25 cellular contexts compared by ENCODE assay signal in the genomic region with DNA sequence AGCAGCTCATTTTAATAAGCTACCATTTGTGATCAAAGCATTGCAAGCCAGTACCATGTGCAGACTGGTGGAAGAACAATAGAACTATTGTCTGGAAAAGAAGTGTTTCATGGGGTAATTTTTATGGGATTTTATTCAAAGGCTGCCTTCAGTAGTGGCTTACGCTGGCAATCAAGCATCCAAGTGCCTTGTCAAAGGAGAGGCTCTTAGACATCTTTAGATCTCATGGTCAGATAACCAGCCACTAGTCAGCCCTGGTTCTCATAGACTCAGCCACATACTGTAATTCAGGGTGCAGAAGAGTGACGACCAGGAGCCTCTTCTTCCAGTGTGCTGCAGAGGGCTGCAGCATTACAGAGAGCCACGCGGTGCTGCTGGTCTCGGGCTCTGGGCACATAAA.
A peak's percentile ranks its signal among the peaks of the same experiment; 100 is the strongest.
DNase-seq lines count a peak whose midpoint lies in the region; ATAC-seq and TF ChIP-seq lines count a peak whose summit lies in the region.
"Had no signal": no experiment of that assay in that cellular context is flagged by ENCODE, and none has a peak within 500 bp of the region (broad histone marks: within the 10 kb centered on the region; RNA-seq: fewer than 3 reads in every experiment).

No MANE protein-coding gene starts in this region.

- no peak overlapping the region for H3K27ac ChIP-seq in HCT116 (ENCODE audit: low read depth, low read length)
- H3K27ac ChIP-seq: SJSA1, skin epidermis, uterus, WERI-Rb-1 had no signal

- no peaks in the 10 kb centered on the region for H3K36me3 ChIP-seq in HCT116 (ENCODE audit: control insufficient read depth in 1 of 2, insufficient read depth in 2 of 2, low read length in 2 of 2)
- H3K36me3 ChIP-seq: SJSA1, uterus, WERI-Rb-1 had no signal

- H4K20me1 ChIP-seq in HCT116 (ENCODE audit: insufficient read depth): no peaks in the 10 kb centered on the region

- H2AFZ ChIP-seq in HCT116 (ENCODE audit: low read depth, low read length, poor library complexity, severe bottlenecking): no peak overlapping the region

- intact Hi-C loops in HCT116 (cut with micrococcal nuclease): loop anchor here (10.0 kb wide), 1 partner anchor 221 kb away; no protein-coding TSS in a partner anchor

- no peak overlapping the region for H3K4me2 ChIP-seq in HCT116 (ENCODE audit: low read length)

- POLR2A ChIA-PET in HCT116 (lab: Charles Lee): interaction anchor here (0.5 kb wide), 1 partner anchor 415 kb away, joined by 3 read pairs; no protein-coding TSS in a partner anchor

- TF ChIP-seq POLR2A in HCT116 (IDR thresholded peaks at IDR 0.05; ENCODE audit: borderline replicate concordance, extremely low read depth, insufficient read depth, insufficient read length): no peak

- no peaks in the 10 kb centered on the region for H3K79me2 ChIP-seq in HCT116 (ENCODE audit: insufficient read depth, low read length)

- CTCF ChIA-PET in HCT116 (lab: Charles Lee): no interaction called here

- TF ChIP-seq CTCF in HCT116 (IDR thresholded peaks at IDR 0.05 in 2 of 3, conservative IDR thresholded peaks at IDR 0.05 in 1 of 3; ENCODE audit: borderline replicate concordance in 1 of 3, insufficient read depth in 1 of 3, low read depth in 2 of 3, low read length in 2 of 3): no peak

- H3K9ac ChIP-seq in HCT116 (ENCODE audit: low read length): no peak overlapping the region

- H3K27me3 ChIP-seq in HCT116 (ENCODE audit: insufficient read depth, low read length): no peaks in the 10 kb centered on the region
- H3K27me3 ChIP-seq: dorsolateral prefrontal cortex, SJSA1, uterus had no signal

- no peak overlapping the region for H3K4me3 ChIP-seq in HCT116 (replicated peaks in 1 of 2; ENCODE audit: low read depth in 1 of 2, low read length in 2 of 2)
- H3K4me3 ChIP-seq: dorsolateral prefrontal cortex, GM12878, SJSA1, skin epidermis, uterus had no signal

- ATAC-seq in HCT116: peak; percentile 42; the same call in 1 of the 2 replicates
- no peak for ATAC-seq in HG03025 (IDR thresholded peaks at IDR 0.05; ENCODE audit: low FRiP score, unreplicated experiment)
- ATAC-seq: activated naive CD4-positive, alpha-beta T cell treated with anti-CD3 and anti-CD28 coated beads, Interleukin-2, amount 50 U/mL, for 72 hours; GM12878; left cardiac atrium; naive thymus-derived CD4-positive, alpha-beta T cell had no signal

- no peaks in the 10 kb centered on the region for H3K9me3 ChIP-seq in HCT116 (ENCODE audit: control insufficient read depth in 1 of 2, insufficient read depth in 1 of 2, low read depth in 1 of 2, low read length in 2 of 2)
- H3K9me3 ChIP-seq: SJSA1, uterus had no signal

- RAD21 ChIA-PET in HCT116 (lab: Charles Lee; ENCODE audit: low non-redundant PET in 1 of 2, low total read pairs in 2 of 2, uncharacterized antibody in 2 of 2, unreplicated experiment in 2 of 2): no interaction called here

- no peaks in the 10 kb centered on the region for H3K4me1 ChIP-seq in HCT116 (ENCODE audit: control insufficient read depth in 1 of 2, insufficient read depth in 2 of 2, low read length in 2 of 2)
- H3K4me1 ChIP-seq: SJSA1 had no signal

- BruUV-seq in HCT116 (replicated peaks; lab: Mats Ljungman, UMichigan): no TSS peak

- H3K9me2 ChIP-seq in HCT116 (ENCODE audit: insufficient read depth): no peaks in the 10 kb centered on the region

- TF ChIP-seq RAD21 in HCT116 (IDR thresholded peaks at IDR 0.05; ENCODE audit: low read depth): no peak

- peak; percentile 27 for DNase-seq in Ammon's horn (ENCODE audit: low spot score)
- no peak for DNase-seq in HCT116 (ENCODE audit: low read depth, low spot score)
- DNase-seq in SW480 (ENCODE audit: low spot score): peak; percentile 67
- peak; percentile 50 for DNase-seq in medulla oblongata (ENCODE audit: extremely low spot score)
- no peak for DNase-seq in NCI-H345 (lab: John Stamatoyannopoulos, UW)
- DNase-seq in NCI-H510A treated with DMSO at 0.1 percent for 48 hours (lab: John Stamatoyannopoulos, UW): no peak
- no peak for DNase-seq in activated CD8-positive, alpha-beta memory T cell treated with anti-CD3 and anti-CD28 coated beads, Interleukin-2, amount 50 U/mL, for 4 hours
- DNase-seq: activated CD4-positive, alpha-beta T cell treated with anti-CD3 and anti-CD28 coated beads, Interleukin-2, amount 50 U/mL, for 1 hour; dorsolateral prefrontal cortex; H7; IMR-90; left cardiac atrium; mesenchymal stem cell; naive thymus-derived CD4-positive, alpha-beta T cell; NCI-H1436; NCI-H524; occipital lobe; stimulated activated CD4-positive, alpha-beta T cell treated with anti-CD3 and anti-CD28 coated beads, Interleukin-1b, Interleukin-23, amount 100 ng/mL, for 48 hours; uterus; WERI-Rb-1 had no signal

TF ChIP-seq in HCT116, 20 proteins besides CTCF, POLR2A, EP300 and RAD21:
- TF ChIP-seq POLR2AphosphoS5 (IDR thresholded peaks at IDR 0.05; ENCODE audit: low read depth, low read length) (no peak), EZH2phosphoT487 (IDR thresholded peaks at IDR 0.05; ENCODE audit: borderline replicate concordance) (no peak)

Comparison
In these comparisons a context has a peak if more than half of its experiments do, and no peak if none do; other contexts are left out.
1. DNase-seq: peak in Ammon's horn (single experiment), SW480 (single experiment) and medulla oblongata (single experiment); none in HCT116 (single experiment), NCI-H345 (single experiment), NCI-H510A treated with DMSO at 0.1 percent for 48 hours (single experiment) and activated CD8-positive, alpha-beta memory T cell treated with anti-CD3 and anti-CD28 coated beads, Interleukin-2, amount 50 U/mL, for 4 hours (single experiment).